In the genomic region with DNA sequence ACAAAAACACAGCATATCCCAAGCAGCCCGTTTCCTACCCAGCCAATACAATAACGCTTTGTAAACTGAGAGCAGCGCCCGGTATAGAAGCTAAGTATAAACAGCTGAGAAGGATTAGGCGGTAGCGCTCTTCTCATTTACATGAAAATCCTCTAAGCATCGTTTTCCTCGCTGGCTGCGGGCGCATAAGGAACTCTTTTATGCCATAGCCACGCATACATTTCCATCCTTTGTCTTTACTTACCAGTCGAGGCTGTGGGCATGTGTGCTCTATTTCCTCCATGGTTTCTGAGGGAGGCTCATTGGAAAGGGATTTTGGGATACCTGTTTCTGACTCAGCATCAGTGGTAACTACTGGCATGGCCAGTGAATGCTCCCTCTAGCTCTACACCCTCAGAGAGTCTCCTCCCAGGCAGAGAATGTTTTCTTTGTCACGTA, we compare ENCODE assay signal across 8 cellular contexts. TPM values are rescaled to one million over a fixed set of nuclear protein-coding genes. Genes with fewer than 3 reads are reported as not detected.
DNase-seq lines count a peak whose midpoint lies in the region; ATAC-seq and TF ChIP-seq lines count a peak whose summit lies in the region.

No MANE protein-coding gene starts in this region.

- peak; percentile 14 for ATAC-seq in GM21360 (IDR thresholded peaks at IDR 0.05; ENCODE audit: unreplicated experiment)

- TF ChIP-seq CTCF in AG04449 (IDR thresholded peaks at IDR 0.05; ENCODE audit: insufficient read depth, low read length, missing control alignments) (no peak), epithelial cell of esophagus (IDR thresholded peaks at IDR 0.05; ENCODE audit: insufficient read depth, low read depth, low read length, missing control alignments) (no peak), neural cell (IDR thresholded peaks at IDR 0.05; ENCODE audit: poor library complexity, severe bottlenecking) (no peak)

- no peaks in the 10 kb centered on the region for H3F3A ChIP-seq in neural cell (ENCODE audit: insufficient read depth, low read length, poor library complexity, severe bottlenecking)

- POLR2A ChIA-PET in AG04449 (lab: Yijun Ruan, JAX): no interaction called here

- no peaks in the 10 kb centered on the region for H4K20me1 ChIP-seq in neural cell (ENCODE audit: insufficient read depth)

- H3K36me3 ChIP-seq in neural cell (ENCODE audit: insufficient read depth, low read length): no peaks in the 10 kb centered on the region

- H3K9ac ChIP-seq in neural cell (ENCODE audit: low read length): peak overlapping the region; percentile 56

- TF ChIP-seq RAD21 in neural cell (conservative IDR thresholded peaks at IDR 0.05): no peak

- peak overlapping the region; percentile 35 for H3K4me2 ChIP-seq in neural cell (ENCODE audit: low read length)

- no peak for TF ChIP-seq EP300 in neural cell (conservative IDR thresholded peaks at IDR 0.05; ENCODE audit: poor library complexity, severe bottlenecking)

- no peaks in the 10 kb centered on the region for H3K9me2 ChIP-seq in neural cell (ENCODE audit: insufficient read depth, low read length)

- H3K4me3 ChIP-seq in AG04449 (ENCODE audit: low read depth, low read length): peak overlapping the region; percentile 20
- no peak overlapping the region for H3K4me3 ChIP-seq in epithelial cell of esophagus (ENCODE audit: low read length)
- H3K4me3 ChIP-seq in neural cell (ENCODE audit: low read length): peak overlapping the region; percentile 62

- peak overlapping the region; percentile 51 for H3K27ac ChIP-seq in neural cell (ENCODE audit: low read length)

- H3K27me3 ChIP-seq in neural cell (ENCODE audit: insufficient read depth, low read depth, low read length): no peaks in the 10 kb centered on the region

- H3K9me3 ChIP-seq in neural cell (ENCODE audit: low read length): no peaks in the 10 kb centered on the region

- CTCF ChIA-PET in AG04449 (lab: Yijun Ruan, JAX): interaction anchor here (1.0 kb wide), 1 partner anchor 18 kb away, joined by 4 read pairs; no protein-coding TSS in a partner anchor

- H3K79me2 ChIP-seq in neural cell (replicated peaks; ENCODE audit: insufficient read depth, low read length): no peaks in the 10 kb centered on the region

- DNase-seq in AG04449 (ENCODE audit: low read depth, low spot score) (no peak), NCI-H82 (lab: John Stamatoyannopoulos, UW) (peak; percentile 84), epithelial cell of esophagus (ENCODE audit: low read depth) (peak; percentile 39), iPS-NIHi11 (ENCODE audit: low spot score) (no peak), DMS114 treated with DMSO at 0.1 percent for 48 hours (lab: John Stamatoyannopoulos, UW; ENCODE audit: unreplicated experiment) (no peak)
- no peak for DNase-seq in effector CD4-positive, alpha-beta T cell

- peak overlapping the region; percentile 27 for H2AFZ ChIP-seq in neural cell (ENCODE audit: low read depth, low read length)

TF ChIP-seq in neural cell, 6 proteins besides CTCF, POLR2A, EP300 and RAD21:
- no peak for TF ChIP-seq POLR2AphosphoS5 (IDR thresholded peaks at IDR 0.05)
- no peak for TF ChIP-seq EZH2 (IDR thresholded peaks at IDR 0.05; ENCODE audit: borderline replicate concordance, insufficient read depth, low read length, poor library complexity, severe bottlenecking)
- TF ChIP-seq, protein P1, sequence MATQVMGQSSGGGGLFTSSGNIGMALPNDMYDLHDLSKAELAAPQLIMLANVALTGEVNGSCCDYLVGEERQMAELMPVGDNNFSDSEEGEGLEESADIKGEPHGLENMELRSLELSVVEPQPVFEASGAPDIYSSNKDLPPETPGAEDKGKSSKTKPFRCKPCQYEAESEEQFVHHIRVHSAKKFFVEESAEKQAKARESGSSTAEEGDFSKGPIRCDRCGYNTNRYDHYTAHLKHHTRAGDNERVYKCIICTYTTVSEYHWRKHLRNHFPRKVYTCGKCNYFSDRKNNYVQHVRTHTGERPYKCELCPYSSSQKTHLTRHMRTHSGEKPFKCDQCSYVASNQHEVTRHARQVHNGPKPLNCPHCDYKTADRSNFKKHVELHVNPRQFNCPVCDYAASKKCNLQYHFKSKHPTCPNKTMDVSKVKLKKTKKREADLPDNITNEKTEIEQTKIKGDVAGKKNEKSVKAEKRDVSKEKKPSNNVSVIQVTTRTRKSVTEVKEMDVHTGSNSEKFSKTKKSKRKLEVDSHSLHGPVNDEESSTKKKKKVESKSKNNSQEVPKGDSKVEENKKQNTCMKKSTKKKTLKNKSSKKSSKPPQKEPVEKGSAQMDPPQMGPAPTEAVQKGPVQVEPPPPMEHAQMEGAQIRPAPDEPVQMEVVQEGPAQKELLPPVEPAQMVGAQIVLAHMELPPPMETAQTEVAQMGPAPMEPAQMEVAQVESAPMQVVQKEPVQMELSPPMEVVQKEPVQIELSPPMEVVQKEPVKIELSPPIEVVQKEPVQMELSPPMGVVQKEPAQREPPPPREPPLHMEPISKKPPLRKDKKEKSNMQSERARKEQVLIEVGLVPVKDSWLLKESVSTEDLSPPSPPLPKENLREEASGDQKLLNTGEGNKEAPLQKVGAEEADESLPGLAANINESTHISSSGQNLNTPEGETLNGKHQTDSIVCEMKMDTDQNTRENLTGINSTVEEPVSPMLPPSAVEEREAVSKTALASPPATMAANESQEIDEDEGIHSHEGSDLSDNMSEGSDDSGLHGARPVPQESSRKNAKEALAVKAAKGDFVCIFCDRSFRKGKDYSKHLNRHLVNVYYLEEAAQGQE (IDR thresholded peaks at IDR 0.05; ENCODE audit: borderline replicate concordance): no peak
- no peak for TF ChIP-seq MXI1 (conservative IDR thresholded peaks at IDR 0.05; ENCODE audit: poor library complexity, severe bottlenecking)
- no peak for TF ChIP-seq TAF1 (IDR thresholded peaks at IDR 0.05; ENCODE audit: low read depth)
- TF ChIP-seq SMC3 (conservative IDR thresholded peaks at IDR 0.05; ENCODE audit: poor library complexity): no peak

RNA-seq across cellular contexts. Expression of gene PCYT1B, which starts 0.4 kb away (rescaled TPM):
- 6.5 and 10.6 TPM in 2 replicates for polyA plus RNA-seq in neural cell
- polyA minus RNA-seq in neural cell: 16.9 and 20.0 TPM in 2 replicates

RNA-seq across cellular contexts. Expression of gene POLA1, which starts 47.0 kb away (rescaled TPM):
- polyA plus RNA-seq in neural cell: 5.8 and 6.0 TPM in 2 replicates
- 27.8 and 29.7 TPM in 2 replicates for polyA minus RNA-seq in neural cell

Comparison
In these comparisons a context has a peak if more than half of its experiments do, and no peak if none do; other contexts are left out.
1. DNase-seq: peak in NCI-H82 (single experiment) and epithelial cell of esophagus (single experiment); none in AG04449 (single experiment), effector CD4-positive, alpha-beta T cell (single experiment), iPS-NIHi11 (single experiment) and DMS114 treated with DMSO at 0.1 percent for 48 hours (single experiment).